In genomic region chr7:154914580-154915380, GRCh38 we compare ENCODE assay signal across 16 cellular contexts.
DNase-seq lines count a peak whose midpoint lies in the region; FAIRE-seq and TF ChIP-seq lines count a peak whose summit lies in the region.
"Had no signal": no experiment of that assay in that cellular context is flagged by ENCODE, and none has a peak within 500 bp of the region (broad histone marks: within the 10 kb centered on the region; RNA-seq: fewer than 3 reads in every experiment).

No MANE protein-coding gene starts in this region.

- no peak overlapping the region for H3K4ac ChIP-seq in H1 (replicated peaks; ENCODE audit: insufficient read length, low read depth, low read length)
- H3K4ac ChIP-seq in neuronal stem cell (ENCODE audit: low read length), result no peak overlapping the region

- H2AK5ac ChIP-seq in H1 (ENCODE audit: low read depth, low read length) (no peak overlapping the region), neuronal stem cell (ENCODE audit: low read depth, low read length) (peak overlapping the region; percentile 54)

- H3K14ac ChIP-seq in H1 (ENCODE audit: insufficient read length) (no peak overlapping the region), neuronal stem cell (ENCODE audit: low read length) (no peak overlapping the region)

- no peaks in the 10 kb centered on the region; the same call in 1 of the 2 replicates for H3K23me2 ChIP-seq in H1 (ENCODE audit: low read depth, low read length)

- FAIRE-seq in H1 (lab: Jason Lieb, UNC), result no peak
- FAIRE-seq: A549, HTR-8/SVneo had no signal

- H3K27ac ChIP-seq in H1 (ENCODE audit: low read depth, low read length) (no peak overlapping the region), neuronal stem cell (replicated peaks; ENCODE audit: low read length) (no peak overlapping the region)
- H3K27ac ChIP-seq: A549, SJSA1, skin epidermis had no signal

- H3K4me3 ChIP-seq in GM06990 (replicated peaks; ENCODE audit: low read depth, low read length) (no peak overlapping the region), H1 (ENCODE audit: extremely low read depth in 1 of 4, insufficient read depth in 2 of 4, low read depth in 3 of 4, low read length in 4 of 4) (peak overlapping the region in 1 of 4 experiments; percentile 48; a peak in 1 of 8 replicates), neuronal stem cell (ENCODE audit: low read length in 2 of 2) (no peak overlapping the region)
- H3K4me3 ChIP-seq: A549, SJSA1 had no signal

- H3K56ac ChIP-seq in H1 (replicated peaks; ENCODE audit: insufficient read length, low read depth, low read length), result no peak overlapping the region

- POLR2A ChIA-PET in H1 (lab: Charles Lee; ENCODE audit: partially characterized antibody), result interaction anchor here (1.0 to 1.4 kb wide), 2 partner anchors 14 to 89 kb away, joined by 3 read pairs; partner anchors contain the start of gene PAXIP1

- TF ChIP-seq POLR2A in H1 (IDR thresholded peaks at IDR 0.05; ENCODE audit: control extremely low read depth in 1 of 2, low read depth in 2 of 2, low read length in 2 of 2), result no peak

- H4K91ac ChIP-seq in H1 (replicated peaks; ENCODE audit: insufficient read length, low read length) (no peak overlapping the region), neuronal stem cell (ENCODE audit: low read depth, low read length, poor library complexity) (no peak overlapping the region)

- H2AFZ ChIP-seq in H1 (ENCODE audit: low read length) (no peak overlapping the region), neuronal stem cell (ENCODE audit: low read length) (peak overlapping the region; percentile 92)

- H2BK12ac ChIP-seq in H1 (ENCODE audit: low read depth, low read length), result peak overlapping the region; percentile 87; the same call in 1 of the 2 replicates
- H2BK12ac ChIP-seq in neuronal stem cell (ENCODE audit: low read length), result no peak overlapping the region

- H3K9ac ChIP-seq in H1 (replicated peaks in 1 of 4; ENCODE audit: extremely low read depth in 1 of 4, low read depth in 3 of 4, low read length in 3 of 4) (no peak overlapping the region), neuronal stem cell (ENCODE audit: low read depth, low read length, poor library complexity) (no peak overlapping the region)

- H2BK15ac ChIP-seq in H1 (ENCODE audit: low read length) (no peak overlapping the region), neuronal stem cell (ENCODE audit: low read length) (peak overlapping the region; percentile 84)

- H3K9me3 ChIP-seq in H1 (ENCODE audit: insufficient read depth in 2 of 2, low read depth in 1 of 2, low read length in 1 of 2) (peaks cover 3% of the 10 kb centered on the region in 2 experiments; a peak in 2 of 4 replicates), neuronal stem cell (replicated peaks in 1 of 2; ENCODE audit: control insufficient read depth in 2 of 2, insufficient read depth in 1 of 2, low read depth in 1 of 2, low read length in 2 of 2) (peaks cover 0 to 3% of the 10 kb centered on the region in 2 donors)

- H3K4me2 ChIP-seq in H1 (ENCODE audit: insufficient read depth in 1 of 2, low read depth in 2 of 2, low read length in 2 of 2), result 0 out of 4 replicates have a peak overlapping the region, but pooled peaks of 1 of the 2 experiments have one; percentile 11
- no peak overlapping the region for H3K4me2 ChIP-seq in neuronal stem cell (ENCODE audit: insufficient read depth, low read length, poor library complexity, severe bottlenecking)

- no peak overlapping the region for H2BK5ac ChIP-seq in H1 (ENCODE audit: low read depth, low read length)
- H2BK5ac ChIP-seq in neuronal stem cell (ENCODE audit: low read length), result no peak overlapping the region

- no peak for TF ChIP-seq EP300 in H1 (IDR thresholded peaks at IDR 0.05; ENCODE audit: borderline replicate concordance in 1 of 2, low read depth in 2 of 2, low read length in 2 of 2)

- H4K20me1 ChIP-seq in H1 (replicated peaks in 1 of 2; ENCODE audit: control insufficient read depth in 1 of 2, insufficient read depth in 2 of 2, low read length in 2 of 2), result no peaks in the 10 kb centered on the region

- TF ChIP-seq CTCF in GM06990 (IDR thresholded peaks at IDR 0.05; ENCODE audit: insufficient read depth, low read length, poor library complexity, severe bottlenecking) (no peak), H1 (IDR thresholded peaks at IDR 0.05; ENCODE audit: control extremely low read depth in 1 of 3, insufficient read depth in 1 of 3, low read depth in 1 of 3, low read length in 3 of 3) (peak; percentile 46 to 54 (median 54))

- no peaks in the 10 kb centered on the region for H3K79me1 ChIP-seq in H1 (ENCODE audit: low read depth, low read length)
- no peaks in the 10 kb centered on the region for H3K79me1 ChIP-seq in neuronal stem cell (ENCODE audit: low read depth, low read length)

- H3K18ac ChIP-seq in H1 (ENCODE audit: extremely low read depth, low read length) (peak overlapping the region; percentile 19; the same call in 1 of the 2 replicates), neuronal stem cell (ENCODE audit: low read length) (peak overlapping the region; percentile 71)

- TF ChIP-seq RAD21 in H1 (IDR thresholded peaks at IDR 0.05 in 1 of 2, conservative IDR thresholded peaks at IDR 0.05 in 1 of 2; ENCODE audit: low read depth in 2 of 2, low read length in 2 of 2), result peak; percentile 5 to 32; a peak in 2 of 4 replicates

- no peaks in the 10 kb centered on the region for H3K79me2 ChIP-seq in H1 (ENCODE audit: control insufficient read depth in 1 of 2, insufficient read depth in 2 of 2, low read length in 2 of 2)

- no peaks in the 10 kb centered on the region for H3K36me3 ChIP-seq in GM06990 (ENCODE audit: control insufficient read depth, insufficient read depth, low read length)
- H3K36me3 ChIP-seq in H1 (ENCODE audit: control insufficient read depth in 2 of 4, insufficient read depth in 4 of 4, low read length in 3 of 4), result no peaks in the 10 kb centered on the region
- no peaks in the 10 kb centered on the region for H3K36me3 ChIP-seq in neuronal stem cell (replicated peaks in 1 of 2; ENCODE audit: control insufficient read depth in 2 of 2, insufficient read depth in 2 of 2, low read length in 2 of 2)
- H3K36me3 ChIP-seq: SJSA1 had no signal

- H3K4me1 ChIP-seq in H1 (replicated peaks in 1 of 4; ENCODE audit: control insufficient read depth in 3 of 4, insufficient read depth in 4 of 4, low read length in 3 of 4), result peaks cover 0 to 2% (median 0%) of the 10 kb centered on the region in 4 experiments; a peak in 4 of 7 replicates
- peaks cover 2 to 5% of the 10 kb centered on the region in 2 donors for H3K4me1 ChIP-seq in neuronal stem cell (ENCODE audit: control insufficient read depth in 2 of 2, insufficient read depth in 1 of 2, low read depth in 1 of 2, low read length in 2 of 2)
- H3K4me1 ChIP-seq: A549, Caco-2, SJSA1 had no signal

- CTCF ChIA-PET in H1 (lab: Charles Lee; ENCODE audit: partially characterized antibody), result interaction anchor here (0.6 to 5.6 kb wide), 45 partner anchors 8 to 704 kb away, joined by 3 to 69 read pairs (median 4); no protein-coding TSS in a partner anchor

- no peak overlapping the region for H4K5ac ChIP-seq in H1 (ENCODE audit: insufficient read length, low read depth, low read length)

- peak; percentile 29 for DNase-seq in NCI-H146 (lab: John Stamatoyannopoulos, UW)
- no peak for DNase-seq in NCI-H146 treated with DMSO at 0.1 percent for 48 hours (lab: John Stamatoyannopoulos, UW; ENCODE audit: unreplicated experiment)
- DNase-seq in GM06990 (ENCODE audit: extremely low read depth, insufficient read length), result peak; percentile 15
- peak in 1 of 2 experiments; percentile 64 for DNase-seq in H1 (ENCODE audit: low read depth in 1 of 2, low spot score in 2 of 2)
- DNase-seq in neuronal stem cell (ENCODE audit: low spot score), result no peak
- no peak for DNase-seq in AG20443 (ENCODE audit: low spot score)
- no peak for DNase-seq in NCI-H2107 (lab: John Stamatoyannopoulos, UW)
- DNase-seq in GF-D8 (lab: John Stamatoyannopoulos, UW), result no peak
- DNase-seq: activated T-cell treated with anti-CD3 and anti-CD28 coated beads for 4 hours, left ventricle myocardium superior, NCI-H2081 treated with DMSO at 0.1 percent for 48 hours had no signal

- H3K27me3 ChIP-seq in GM06990 (replicated peaks; ENCODE audit: control insufficient read depth, insufficient read depth, low read length), result no peaks in the 10 kb centered on the region; the same call in 1 of the 2 replicates
- H3K27me3 ChIP-seq in H1 (replicated peaks in 1 of 4; ENCODE audit: control insufficient read depth in 3 of 4, extremely low read depth in 1 of 4, insufficient read depth in 3 of 4, low read length in 3 of 4), result peaks cover 0 to 9% (median 7%) of the 10 kb centered on the region in 4 experiments; a peak in 5 of 7 replicates
- peaks cover 3 to 24% (median 12%) of the 10 kb centered on the region in 3 experiments for H3K27me3 ChIP-seq in neuronal stem cell (ENCODE audit: control insufficient read depth in 3 of 3, insufficient read depth in 3 of 3, low read depth in 1 of 3, low read length in 3 of 3)
- H3K27me3 ChIP-seq: SJSA1 had no signal

- WGBS in H1 (ENCODE audit: extremely low coverage in 1 of 2, insufficient coverage in 1 of 2, insufficient read length in 1 of 2, insufficient replicate concordance in 2 of 2, low coverage in 1 of 2, low lambda C conversion rate in 2 of 2, missing lambda C conversion rate in 1 of 2), 2 experiments, result 83% methylated on average over 41 of the region's 41 CpGs; no CpG with 5 or more reads in 1 of the 2 experiments
- no CpG with 5 or more reads among the region's 41 CpGs for WGBS in neuronal stem cell (ENCODE audit: extremely low coverage in 2 of 2, insufficient read length in 2 of 2, insufficient replicate concordance in 1 of 2), 2 donors

- H4K8ac ChIP-seq in H1 (ENCODE audit: extremely low read depth, insufficient read depth, low read length), result peak overlapping the region; percentile 51; the same call in 1 of the 2 replicates
- H4K8ac ChIP-seq in neuronal stem cell (ENCODE audit: low read depth, low read length), result no peak overlapping the region

- H2BK120ac ChIP-seq in H1 (replicated peaks; ENCODE audit: low read depth, low read length) (no peak overlapping the region), neuronal stem cell (ENCODE audit: low read depth, low read length) (no peak overlapping the region)

- H3K23ac ChIP-seq in H1 (ENCODE audit: insufficient read length), result no peak overlapping the region
- peak overlapping the region; percentile 34 for H3K23ac ChIP-seq in neuronal stem cell (ENCODE audit: low read depth, low read length, poor library complexity)

- no peak overlapping the region for H2BK20ac ChIP-seq in H1 (ENCODE audit: low read length)

TF ChIP-seq in H1, 55 proteins besides CTCF, POLR2A, EP300 and RAD21:
- TF ChIP-seq RNF2 (IDR thresholded peaks at IDR 0.05; ENCODE audit: borderline replicate concordance, low read depth, low read length, missing control alignments, poor library complexity, severe bottlenecking) (no peak), EGR1 (IDR thresholded peaks at IDR 0.05; ENCODE audit: borderline replicate concordance, low read depth, low read length) (no peak), JUND (IDR thresholded peaks at IDR 0.05; ENCODE audit: low read length) (peak; percentile 79), POU5F1 (IDR thresholded peaks at IDR 0.05; ENCODE audit: low read depth, low read length) (no peak), SRF (IDR thresholded peaks at IDR 0.05; ENCODE audit: low read depth, low read length) (no peak), GTF2F1 (IDR thresholded peaks at IDR 0.05; ENCODE audit: borderline replicate concordance, low read depth, low read length) (no peak), SP1 (IDR thresholded peaks at IDR 0.05; ENCODE audit: low read depth, low read length) (no peak)
TF ChIP-seq in H1: peak in this region for 1.

Comparison
In these comparisons a context has a peak if more than half of its experiments do, and no peak if none do; other contexts are left out.
1. DNase-seq: peak in NCI-H146 (single experiment) and GM06990 (single experiment); none in NCI-H146 treated with DMSO at 0.1 percent for 48 hours (single experiment), neuronal stem cell (single experiment), AG20443 (single experiment), NCI-H2107 (single experiment) and GF-D8 (single experiment).